In genomic region chr17:32006957-32007462, GRCh38 we compare ENCODE assay signal across 8 cellular contexts. TPM values are rescaled to one million over a fixed set of nuclear protein-coding genes. Genes with fewer than 3 reads are reported as not detected.
DNase-seq lines count a peak whose midpoint lies in the region; ATAC-seq, FAIRE-seq and TF ChIP-seq lines count a peak whose summit lies in the region.

LRRC37B (plus strand) TSS chr17:32007383; CDS start chr17:32021393, 14,010 bp downstream.

- H3K4me3 ChIP-seq in MM.1S (ENCODE audit: low read length) (peak within 1 kb of the TSS; percentile 74), suprapubic skin (peak within 1 kb of the TSS; percentile 97)

- H3K4me1 ChIP-seq in MM.1S (ENCODE audit: low read length) (peaks cover 4% of the 10 kb centered on the region; the same call in 1 of the 2 replicates), suprapubic skin (peaks cover 26% of the 10 kb centered on the region)

- peak within 1 kb of the TSS; percentile 83 for H3K4me3 Mint-ChIP-seq in activated naive CD4-positive, alpha-beta T cell treated with anti-CD3 and anti-CD28 coated beads for 36 hours

- ATAC-seq in omental fat pad (ENCODE audit: low FRiP score): peak; percentile 97

- WGBS in suprapubic skin: 0% methylated on average over 15 of the region's 51 CpGs

- H3K9me3 Mint-ChIP-seq in activated naive CD4-positive, alpha-beta T cell treated with anti-CD3 and anti-CD28 coated beads for 36 hours: no peaks in the 10 kb centered on the region

- H3F3A ChIP-seq in MM.1S (ENCODE audit: insufficient read depth, low read length): peaks cover 4% of the 10 kb centered on the region

- TF ChIP-seq CTCF in MM.1S (IDR thresholded peaks at IDR 0.05; ENCODE audit: low read length) (peak; percentile 73), omental fat pad (IDR thresholded peaks at IDR 0.05) (peak in 2 of 3 donors; percentile 59 to 84), suprapubic skin (IDR thresholded peaks at IDR 0.05) (peak; percentile 79 to 98)

- no peaks in the 10 kb centered on the region for H3K36me3 ChIP-seq in MM.1S (replicated peaks; ENCODE audit: insufficient read depth, low read length)
- H3K36me3 ChIP-seq in suprapubic skin: no peaks in the 10 kb centered on the region

- peak within 1 kb of the TSS; percentile 79 for H3K27ac Mint-ChIP-seq in activated naive CD4-positive, alpha-beta T cell treated with anti-CD3 and anti-CD28 coated beads for 36 hours

- peaks cover 31% of the 10 kb centered on the region for H3K4me1 Mint-ChIP-seq in activated naive CD4-positive, alpha-beta T cell treated with anti-CD3 and anti-CD28 coated beads for 36 hours (ENCODE audit: low read depth)

- TF ChIP-seq POLR2A in H54 (IDR thresholded peaks at IDR 0.05; ENCODE audit: low read depth, low read length) (peak; percentile 72), suprapubic skin (IDR thresholded peaks at IDR 0.05) (no peak)

- no peaks in the 10 kb centered on the region for H3K27me3 Mint-ChIP-seq in activated naive CD4-positive, alpha-beta T cell treated with anti-CD3 and anti-CD28 coated beads for 36 hours (ENCODE audit: low read depth)

- peak within 1 kb of the TSS; percentile 85 for H2AFZ ChIP-seq in MM.1S (ENCODE audit: low read length)

- peaks cover 4% of the 10 kb centered on the region for H3K36me3 Mint-ChIP-seq in activated naive CD4-positive, alpha-beta T cell treated with anti-CD3 and anti-CD28 coated beads for 36 hours (ENCODE audit: low read depth)

- CTCF ChIA-PET in activated naive CD4-positive, alpha-beta T cell treated with anti-CD3 and anti-CD28 coated beads for 36 hours (lab: Charles Lee): interaction anchor here (0.5 to 5.7 kb wide), 10 partner anchors 8 to 392 kb away, joined by 3 to 71 read pairs (median 6); partner anchors contain the start of gene RHOT1

- intact Hi-C loops in activated naive CD4-positive, alpha-beta T cell treated with anti-CD3 and anti-CD28 coated beads for 36 hours (cut with micrococcal nuclease): loop anchor here (1.0 to 10.0 kb wide), 3 partner anchors 72 to 348 kb away; partner anchors contain the start of genes SUZ12 and ZNF207

- no peak within 1 kb of the TSS for H3K27ac ChIP-seq in MM.1S (ENCODE audit: low read length)
- H3K27ac ChIP-seq in suprapubic skin: peak within 1 kb of the TSS; percentile 89

- FAIRE-seq in H54 (lab: Jason Lieb, UNC): no peak

- H3K27me3 ChIP-seq in MM.1S (replicated peaks; ENCODE audit: insufficient read depth, low read length) (no peaks in the 10 kb centered on the region), suprapubic skin (no peaks in the 10 kb centered on the region)

- H4K20me1 ChIP-seq in MM.1S (ENCODE audit: insufficient read depth, low read length): no peaks in the 10 kb centered on the region

- H3K9me2 ChIP-seq in MM.1S (replicated peaks; ENCODE audit: insufficient read depth, low read length): no peaks in the 10 kb centered on the region

- DNase-seq in ELF-1 (ENCODE audit: low read depth, low spot score): peak; percentile 96
- DNase-seq in H54 (ENCODE audit: insufficient read length, low spot score): peak; percentile 80
- peak; percentile 82 for DNase-seq in MM.1S
- DNase-seq in SK-N-DZ (ENCODE audit: low spot score): peak; percentile 87
- DNase-seq in activated naive CD4-positive, alpha-beta T cell treated with anti-CD3 and anti-CD28 coated beads for 36 hours: peak; percentile 91
- peak; percentile 80 for DNase-seq in globus pallidus (ENCODE audit: low spot score)
- DNase-seq in omental fat pad (ENCODE audit: low spot score): peak; percentile 84
- DNase-seq in suprapubic skin (ENCODE audit: low spot score in 2 of 2): peak; percentile 90 to 91

- no peaks in the 10 kb centered on the region for H3K9me3 ChIP-seq in MM.1S (replicated peaks; ENCODE audit: insufficient read depth, low read length)
- H3K9me3 ChIP-seq in suprapubic skin: no peaks in the 10 kb centered on the region

- peak within 1 kb of the TSS; percentile 96 for H3K4me2 ChIP-seq in MM.1S (ENCODE audit: low read depth, low read length)

- peaks cover 27% of the 10 kb centered on the region for H3K79me2 ChIP-seq in MM.1S (ENCODE audit: low read length)

- H3K9ac ChIP-seq in MM.1S (ENCODE audit: low read length): peak within 1 kb of the TSS; percentile 65

- TF ChIP-seq EP300 in suprapubic skin (IDR thresholded peaks at IDR 0.05): no peak

RNA-seq across cellular contexts. Expression of gene LRRC37B, which starts in this region (rescaled TPM):
- polyA plus RNA-seq in SK-N-DZ (2014; cell fraction: cytosol; rRNA removed): 30.0 and 34.9 TPM in 2 replicates
- polyA plus RNA-seq in SK-N-DZ (2014; cell fraction: nucleus; rRNA removed): 41.8 and 82.8 TPM in 2 replicates
- total RNA-seq in activated naive CD4-positive, alpha-beta T cell treated with anti-CD3 and anti-CD28 coated beads for 36 hours: 10 to 100 TPM; 14.4 to 15.0 TPM
- total RNA-seq in omental fat pad (10 to 100 TPM in 3 of 4 donors, 1 to 10 TPM in 1; 7.6 to 29.3 (median 14.7) TPM), suprapubic skin (100 to 1,000 TPM in 1 of 4 donors, 10 to 100 TPM in 3; 17.8 to 116 (median 30.2) TPM)
